ENCODE assay signal across 9 cellular contexts in the genomic region with DNA sequence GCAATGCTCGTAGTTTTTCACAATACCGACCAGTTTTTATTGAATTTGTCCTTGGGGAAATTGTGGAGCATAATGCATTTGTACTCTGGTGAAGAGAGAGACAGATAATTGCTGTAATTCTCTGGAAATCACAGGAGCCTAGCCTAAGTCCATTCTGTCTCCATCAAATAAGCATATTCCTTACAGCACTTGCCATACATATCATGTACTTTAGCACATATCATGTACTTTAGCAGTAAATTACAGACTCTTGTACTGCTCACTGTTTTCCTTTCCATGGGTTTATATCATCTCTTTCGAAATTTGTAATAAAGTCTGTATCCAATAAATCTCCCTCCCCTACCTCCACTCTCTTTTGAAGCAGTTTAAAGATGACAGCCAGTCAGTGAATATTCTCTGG.
"Had no signal": no experiment of that assay in that cellular context is flagged by ENCODE, and none has a peak within 500 bp of the region (broad histone marks: within the 10 kb centered on the region; RNA-seq: fewer than 3 reads in every experiment).

No MANE protein-coding gene starts in this region.

- H3K4me3 Mint-ChIP-seq: GM23338, H9, HFFc6 had no signal

- H3K4me3 ChIP-seq: GM23248, GM23338, HAP-1 had no signal

- H3K9me3 ChIP-seq: HAP-1 had no signal

- H3K4me2 ChIP-seq: GM23338 had no signal

- ATAC-seq: GM23338, HCT116 had no signal

- H2AFZ ChIP-seq: GM23248, GM23338 had no signal

- H3K27ac ChIP-seq: GM23248 had no signal

- H3K36me3 ChIP-seq: HAP-1 had no signal

- DNase-seq: GM23248, GOT3, H7, H9, HCEC 1CT, HFFc6 had no signal

- H3K9ac ChIP-seq: GM23248 had no signal

- H3K27ac Mint-ChIP-seq: GM23338, H9, HFFc6 had no signal
